ENCODE assay signal across 12 cellular contexts in the genomic region with DNA sequence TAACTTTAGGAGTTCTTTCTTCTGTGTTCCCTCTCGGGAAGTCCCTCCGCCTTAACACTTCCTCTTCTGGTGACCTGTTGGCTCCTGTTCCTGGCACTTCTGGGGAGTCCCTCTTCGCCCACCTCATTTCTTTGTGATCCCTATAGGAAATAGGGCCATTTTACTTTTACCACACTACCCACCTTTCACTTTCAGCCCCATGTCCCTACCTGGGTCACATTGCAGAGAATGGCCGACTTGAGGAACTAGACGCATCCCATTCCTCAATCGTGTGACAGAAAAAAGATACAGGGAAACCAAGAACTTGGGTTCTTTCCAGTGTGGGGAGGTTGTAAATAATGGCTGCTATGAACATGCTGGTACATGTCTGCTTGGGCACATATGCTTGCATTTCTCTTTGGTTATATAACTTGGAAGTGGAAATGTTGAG. TPM values are rescaled to one million over a fixed set of nuclear protein-coding genes. Genes with fewer than 3 reads are reported as not detected.
DNase-seq lines count a peak whose midpoint lies in the region; ATAC-seq, FAIRE-seq and TF ChIP-seq lines count a peak whose summit lies in the region.
"Had no signal": no experiment of that assay in that cellular context is flagged by ENCODE, and none has a peak within 500 bp of the region (broad histone marks: within the 10 kb centered on the region; RNA-seq: fewer than 3 reads in every experiment).

No MANE protein-coding gene starts in this region.

- TF ChIP-seq POLR2A in HepG2 (IDR thresholded peaks at IDR 0.05; ENCODE audit: insufficient read depth in 1 of 2, low read depth in 2 of 2, low read length in 2 of 2) (no peak), right lobe of liver (IDR thresholded peaks at IDR 0.05) (no peak), K562 (conservative IDR thresholded peaks at IDR 0.05) (no peak)

- CTCF ChIA-PET in HepG2 (lab: Yijun Ruan, JAX; ENCODE audit: low intra/inter-chr PET ratio, low total read pairs) (no interaction called here), K562 (lab: Yijun Ruan, JAX; ENCODE audit: low intra/inter-chr PET ratio) (no interaction called here)

- POLR2A ChIA-PET in HepG2 (lab: Yijun Ruan, JAX) = interaction anchor here (0.9 to 1.0 kb wide), 3 partner anchors 9 to 205 kb away, joined by 3 read pairs; a partner anchor contains a TSS
- POLR2A ChIA-PET in K562 (lab: Yijun Ruan, JAX) = interaction anchor here (0.5 kb wide), 1 partner anchor 231 kb away, joined by 3 read pairs; no protein-coding TSS in a partner anchor

- H3K4me1 ChIP-seq in HepG2 (ENCODE audit: insufficient read depth, low read length) (peaks cover 34% of the 10 kb centered on the region), right lobe of liver (no peaks in the 10 kb centered on the region), K562 (replicated peaks in 1 of 2; ENCODE audit: control insufficient read depth in 2 of 2, insufficient read depth in 2 of 2, low read length in 2 of 2) (no peaks in the 10 kb centered on the region; a peak in 1 of 5 replicates), colonic mucosa (no peaks in the 10 kb centered on the region)
- H3K4me1 ChIP-seq: Caco-2 had no signal

- TF ChIP-seq RAD21 in HepG2 (CRISPR knock-in tag; IDR thresholded peaks at IDR 0.05) (no peak), K562 (CRISPR knock-in tag; conservative IDR thresholded peaks at IDR 0.05 in 1 of 2, IDR thresholded peaks at IDR 0.05 in 1 of 2) (no peak)

- TF ChIP-seq EP300 in HepG2 (IDR thresholded peaks at IDR 0.05; ENCODE audit: low read depth in 2 of 2, low read length in 2 of 2) = no peak
- no peak for TF ChIP-seq EP300 in HepG2 (CRISPR knock-in tag; IDR thresholded peaks at IDR 0.05; ENCODE audit: borderline replicate concordance)
- TF ChIP-seq EP300 in K562 (IDR thresholded peaks at IDR 0.05; ENCODE audit: low read length) = no peak

- intact Hi-C loops in HepG2 (cut with micrococcal nuclease; ENCODE audit: unreplicated experiment) = no loop called here
- intact Hi-C loops in right lobe of liver (cut with DNase I) = no loop called here
- intact Hi-C loops in K562 (cut with micrococcal nuclease) = no loop called here
- intact Hi-C loops in colonic mucosa (cut with DNase I) = no loop called here

- H2AFZ ChIP-seq in HepG2 (ENCODE audit: low read length) (peak overlapping the region; percentile 18), K562 (ENCODE audit: low read depth, low read length) (no peak overlapping the region; the same call in 1 of the 2 replicates)

- H3K79me2 ChIP-seq in HepG2 (ENCODE audit: insufficient read depth, low read length) (no peaks in the 10 kb centered on the region), K562 (ENCODE audit: control insufficient read depth, insufficient read depth, low read length) (no peaks in the 10 kb centered on the region)

- ATAC-seq in HepG2 = no peak
- ATAC-seq in right lobe of liver = no peak
- peak; percentile 30 for ATAC-seq in HG03066 (IDR thresholded peaks at IDR 0.05; ENCODE audit: low read depth, unreplicated experiment)
- no peak for ATAC-seq in K562
- no peak for ATAC-seq in GM21381 (IDR thresholded peaks at IDR 0.05; ENCODE audit: unreplicated experiment)

- H3K4me2 ChIP-seq in HepG2 (ENCODE audit: low read depth, low read length) (peak overlapping the region; percentile 63), K562 (ENCODE audit: insufficient read depth, low read length) (no peak overlapping the region)

- H3K27me3 ChIP-seq in HepG2 (ENCODE audit: control insufficient read depth in 1 of 2, insufficient read depth in 2 of 2, low read length in 2 of 2) (peaks cover 2 to 28% of the 10 kb centered on the region in 2 experiments; a peak in 4 of 5 replicates), right lobe of liver (no peaks in the 10 kb centered on the region), K562 (ENCODE audit: control insufficient read depth in 2 of 2, insufficient read depth in 2 of 2, low read length in 2 of 2) (peaks cover 14 to 24% of the 10 kb centered on the region in 2 experiments), colonic mucosa (no peaks in the 10 kb centered on the region)

- 76% methylated on average over 6 of the region's 6 CpGs for WGBS in HepG2 (ENCODE audit: low lambda C conversion rate)
- WGBS in right lobe of liver (ENCODE audit: insufficient coverage, low coverage, low lambda C conversion rate, missing lambda C conversion rate) = 49% methylated on average over 6 of the region's 6 CpGs
- 8% methylated on average over 6 of the region's 6 CpGs for WGBS in K562 (ENCODE audit: insufficient coverage, low coverage, missing lambda C conversion rate)

- DNase-seq in HepG2 (ENCODE audit: low spot score) = no peak
- DNase-seq in right lobe of liver = no peak
- no peak for DNase-seq in K562 (ENCODE audit: extremely low read depth in 1 of 4, low spot score in 3 of 4)
- DNase-seq in colonic mucosa = no peak
- no peak for DNase-seq in midbrain (lab: John Stamatoyannopoulos, UW)
- DNase-seq in NCI-H1417 (lab: John Stamatoyannopoulos, UW) = no peak
- DNase-seq: Caco-2, NCI-H2081, SHP77 had no signal

- H3K27ac ChIP-seq in HepG2 (ENCODE audit: extremely low read length, insufficient read depth, low read length) = no peak overlapping the region
- no peak overlapping the region for H3K27ac ChIP-seq in right lobe of liver
- H3K27ac ChIP-seq in K562 (ENCODE audit: extremely low read depth, low read depth, low read length) = no peak overlapping the region
- no peak overlapping the region for H3K27ac ChIP-seq in colonic mucosa

- H3K9me3 ChIP-seq in HepG2 (ENCODE audit: low read length) (peaks cover 8% of the 10 kb centered on the region; the same call in 1 of the 2 replicates), right lobe of liver (no peaks in the 10 kb centered on the region), K562 (replicated peaks; ENCODE audit: control insufficient read depth, insufficient read depth, low read depth, low read length) (no peaks in the 10 kb centered on the region), colonic mucosa (no peaks in the 10 kb centered on the region)

- H3K4me3 ChIP-seq in HepG2 (replicated peaks in 1 of 3; ENCODE audit: insufficient read depth in 1 of 3, low read depth in 2 of 3, low read length in 3 of 3) (no peak overlapping the region; a peak in 1 of 6 replicates), right lobe of liver (no peak overlapping the region), K562 (no peak overlapping the region), colonic mucosa (no peak overlapping the region)

- FAIRE-seq in HepG2 (lab: Jason Lieb, UNC) = no peak
- FAIRE-seq in K562 (lab: Jason Lieb, UNC) = no peak

- no peaks in the 10 kb centered on the region for H3K9me1 ChIP-seq in K562 (ENCODE audit: control insufficient read depth, insufficient read depth, low read length)

- H3K9ac ChIP-seq in HepG2 (ENCODE audit: insufficient read depth, low read depth, low read length) (peak overlapping the region; percentile 13; the same call in 1 of the 2 replicates), K562 (ENCODE audit: insufficient read depth in 1 of 2, low read depth in 2 of 2, low read length in 2 of 2) (no peak overlapping the region), colonic mucosa (ENCODE audit: low read depth in 2 of 2, low read length in 2 of 2) (no peak overlapping the region)

- BruUV-seq in HepG2 (replicated peaks; lab: Mats Ljungman, UMichigan) (no TSS peak), K562 (replicated peaks; lab: Mats Ljungman, UMichigan) (no TSS peak)

- H4K20me1 ChIP-seq in HepG2 (ENCODE audit: insufficient read depth, low read length) (no peaks in the 10 kb centered on the region), K562 (replicated peaks; ENCODE audit: control insufficient read depth, insufficient read depth, low read length) (no peaks in the 10 kb centered on the region)

- TF ChIP-seq CTCF in HepG2 (CRISPR knock-in tag; IDR thresholded peaks at IDR 0.05) (no peak), right lobe of liver (IDR thresholded peaks at IDR 0.05) (no peak), K562 (IDR thresholded peaks at IDR 0.05 in 2 of 3, conservative IDR thresholded peaks at IDR 0.05 in 1 of 3; ENCODE audit: insufficient read depth in 2 of 3, low read depth in 1 of 3, low read length in 3 of 3) (no peak), colonic mucosa (IDR thresholded peaks at IDR 0.05) (no peak)

- in situ Hi-C loops in HepG2 (cut with HindIII; ENCODE audit: extremely low pct_ligation_motif_present, low pct_unique_long_range_greater_than_20kb) (no loop called here), K562 (cut with MboI) (no loop called here)

- H3K36me3 ChIP-seq in HepG2 (replicated peaks in 1 of 2; ENCODE audit: control insufficient read depth in 1 of 2, insufficient read depth in 2 of 2, low read length in 2 of 2) = no peaks in the 10 kb centered on the region
- no peaks in the 10 kb centered on the region for H3K36me3 ChIP-seq in right lobe of liver
- H3K36me3 ChIP-seq in K562 (ENCODE audit: control insufficient read depth, insufficient read depth, low read length) = no peaks in the 10 kb centered on the region
- no peaks in the 10 kb centered on the region for H3K36me3 ChIP-seq in colonic mucosa

RNA-seq across cellular contexts. Expression of a gene that starts 6.6 kb away (rescaled TPM):
- total RNA-seq in HepG2 (2016; rRNA removed; fragmentation: Illumina TruSeq; extraction: Trizol) = 0.17 and 0.64 TPM in 2 replicates
- total RNA-seq in HepG2 (2016; cell fraction: cytosol; rRNA removed; fragmentation: Illumina TruSeq; extraction: Trizol; ENCODE audit: low read depth) = not detected in 2 replicates
- total RNA-seq in HepG2 (2016; cell fraction: insoluble cytoplasmic fraction; rRNA removed; fragmentation: Illumina TruSeq; extraction: Trizol) = 0.22 and 0.43 TPM in 2 replicates
- 0.22 and 0.45 TPM in 2 replicates for total RNA-seq in HepG2 (2016; cell fraction: membrane; rRNA removed; fragmentation: Illumina TruSeq; extraction: Trizol)
- total RNA-seq in HepG2 (2016; cell fraction: nucleus; rRNA removed; fragmentation: Illumina TruSeq; extraction: Trizol) = 0.28 and 0.40 TPM in 2 replicates
- 0.49 and 1.6 TPM in 2 replicates for polyA plus RNA-seq in HepG2 (2011; rRNA removed)
- 0.62 and 1.4 TPM in 2 replicates for polyA plus RNA-seq in HepG2 (2011; cell fraction: cytosol; rRNA removed)
- polyA plus RNA-seq in HepG2 (2011; cell fraction: nucleus; rRNA removed) = 0.34 and 1.6 TPM in 2 replicates
- polyA plus RNA-seq in HepG2 (2012) = 1.1 and 2.8 TPM in 2 replicates
- polyA plus RNA-seq in HepG2 (2016; cell fraction: cytosol; fragmentation: Illumina TruSeq; extraction: Trizol; ENCODE audit: low read depth) = 0.07 and 0.09 TPM in 2 replicates
- 0.14 and 0.21 TPM in 2 replicates for polyA plus RNA-seq in HepG2 (2016; cell fraction: insoluble cytoplasmic fraction; fragmentation: Illumina TruSeq; extraction: Trizol; ENCODE audit: low read depth)
- 0.06 and 0.12 TPM in 2 replicates for polyA plus RNA-seq in HepG2 (2016; cell fraction: membrane; fragmentation: Illumina TruSeq; extraction: Trizol; ENCODE audit: low read depth)
- polyA plus RNA-seq in HepG2 (2016; cell fraction: nucleus; fragmentation: Illumina TruSeq; extraction: Trizol; ENCODE audit: insufficient read depth, low read depth) = 0.35 and 0.56 TPM in 2 replicates
- 0.56 and 3.1 TPM in 2 replicates for polyA minus RNA-seq in HepG2 (2011; rRNA and poly(A)+ RNA removed; ENCODE audit: low replicate concordance)
- 0.88 and 1.1 TPM in 2 replicates for polyA minus RNA-seq in HepG2 (2011; cell fraction: cytosol; rRNA and poly(A)+ RNA removed)
- polyA minus RNA-seq in HepG2 (2011; cell fraction: nucleus; rRNA and poly(A)+ RNA removed) = 0.26 and 0.87 TPM in 2 replicates
- total RNA-seq in right lobe of liver = 1 to 10 TPM in 1 of 6 experiments, under 1 TPM in 5; 0.09 to 1.3 (median 0.31) TPM
- total RNA-seq in K562 (2011; cell fraction: chromatin; rRNA removed; ENCODE audit: low replicate concordance) = 1.4 and 2.4 TPM in 2 replicates
- 2.1 and 2.3 TPM in 2 replicates for total RNA-seq in K562 (2011; cell fraction: nucleolus; rRNA removed)
- 1.6 and 2.1 TPM in 2 replicates for total RNA-seq in K562 (2011; cell fraction: nucleoplasm; rRNA removed)
- 0.14 and 0.33 TPM in 2 replicates for total RNA-seq in K562 (2014; rRNA removed)
- 0.22 TPM in 2 replicates for total RNA-seq in K562 (2014; rRNA removed; fragmentation: Illumina TruSeq; extraction: Trizol)
- 0.11 and 0.19 TPM in 2 replicates for total RNA-seq in K562 (2015; rRNA removed; fragmentation: Illumina TruSeq; extraction: Trizol)
- total RNA-seq in K562 (2021) = 0.29 and 0.51 TPM in 2 replicates
- polyA plus RNA-seq in K562 (2011; rRNA removed) = 0.21 and 0.46 TPM in 2 replicates
- 0.15 and 0.58 TPM in 2 replicates for polyA plus RNA-seq in K562 (2011; cell fraction: cytosol; rRNA removed)
- polyA plus RNA-seq in K562 (2011; cell fraction: nucleus; rRNA removed) = 0.27 and 0.67 TPM in 2 replicates
- polyA plus RNA-seq in K562 (2012) = 0.42 and 3.6 TPM in 2 replicates
- polyA plus RNA-seq in K562 (2014; fragmentation: Illumina TruSeq; extraction: Trizol) = 0.34 and 0.46 TPM in 2 replicates
- under 1 TPM in 1 of 2 experiments, not detected in 1; 0.04 TPM for polyA plus RNA-seq in K562 (2014; fragmentation: Nextera tagmentation; extraction: Ambion mirVana)
- 0.15 and 0.62 TPM in 2 replicates for polyA plus RNA-seq in K562 (2014; rRNA removed)
- polyA minus RNA-seq in K562 (2011; rRNA and poly(A)+ RNA removed) = 0.63 and 0.74 TPM in 2 replicates
- polyA minus RNA-seq in K562 (2011; cell fraction: cytosol; rRNA and poly(A)+ RNA removed) = 0.38 TPM in 1 of 2 replicates, not detected in the other
- 0.44 and 0.94 TPM in 2 replicates for polyA minus RNA-seq in K562 (2011; cell fraction: nucleus; rRNA and poly(A)+ RNA removed)
- under 1 TPM; 0.56 to 0.91 TPM for total RNA-seq in colonic mucosa
- total RNA-seq: progenitor cell of endocrine pancreas had no signal
